Comparison of ENCODE assay signal across 8 cellular contexts in the genomic region with DNA sequence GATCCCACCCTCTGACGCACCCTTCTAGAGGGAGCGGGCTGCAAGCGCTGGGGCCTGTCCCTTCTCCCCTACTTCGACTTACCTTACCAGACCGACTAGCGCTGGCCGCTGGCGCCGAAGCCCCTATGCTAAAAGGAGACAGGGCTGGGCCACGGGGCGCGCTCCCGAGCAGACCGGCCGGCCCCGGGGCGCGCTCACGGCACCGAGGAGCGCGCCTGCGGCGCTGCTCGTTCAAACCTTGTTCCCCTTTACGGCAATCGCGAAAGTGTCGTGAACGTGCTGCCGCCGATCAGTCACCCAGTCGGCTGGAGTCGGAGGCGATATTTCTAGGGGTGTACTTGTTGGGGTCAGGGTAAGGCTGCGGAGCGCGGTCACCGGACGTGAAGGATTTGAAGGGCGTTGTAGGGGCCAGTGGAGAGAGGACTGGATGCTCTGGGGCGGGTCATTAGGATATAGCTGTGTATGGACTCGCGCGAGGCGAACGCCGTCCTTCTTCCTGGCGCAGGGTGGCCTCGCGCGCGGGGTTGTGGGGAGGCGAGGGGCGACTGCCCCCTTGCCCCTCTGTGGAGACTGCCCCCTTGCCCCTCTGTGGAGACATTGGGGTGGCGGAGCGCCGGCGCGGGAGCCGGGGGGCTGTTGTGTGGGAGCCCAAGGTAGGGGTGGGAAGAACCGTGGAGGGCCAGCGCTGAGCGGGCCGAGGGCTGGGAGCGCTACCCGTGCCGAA. TPM values are rescaled to one million over a fixed set of nuclear protein-coding genes. Genes with fewer than 3 reads are reported as not detected.
A peak's percentile ranks its signal among the peaks of the same experiment; 100 is the strongest.
DNase-seq lines count a peak whose midpoint lies in the region; TF ChIP-seq lines count a peak whose summit lies in the region.

TSS of gene CEPT1 (plus strand) at position 268 of the 724 bp plus-strand sequence. CDS start 7,492 bp downstream, outside the sequence.
TSS of gene DRAM2 (minus strand) at position 138 of the 724 bp plus-strand sequence. CDS start 8,539 bp downstream, outside the sequence.

- peaks cover 20% of the 10 kb centered on the region for H3K36me3 ChIP-seq in neutrophil

- H3K4me1 Mint-ChIP-seq in activated naive CD4-positive, alpha-beta T cell treated with anti-CD3 and anti-CD28 coated beads for 36 hours (ENCODE audit: low read depth), result peaks cover 49% of the 10 kb centered on the region

- intact Hi-C loops in activated naive CD4-positive, alpha-beta T cell treated with anti-CD3 and anti-CD28 coated beads for 36 hours (cut with micrococcal nuclease), result loop anchor here (1.0 to 5.0 kb wide), 9 partner anchors 58 to 617 kb away; partner anchors contain the start of genes ATP5PB, DDX20, LRIF1 and WDR77

- DNase-seq in GM04503 (ENCODE audit: low read depth), result peak; percentile 79
- peak; percentile 83 for DNase-seq in HFF-Myc (ENCODE audit: extremely low read depth, low read depth)
- DNase-seq in MV-4-11 (lab: John Stamatoyannopoulos, UW), result peak; percentile 92
- peak; percentile 93 for DNase-seq in SK-N-DZ (ENCODE audit: low spot score)
- peak; percentile 98 for DNase-seq in activated naive CD4-positive, alpha-beta T cell treated with anti-CD3 and anti-CD28 coated beads for 36 hours
- peak; percentile 96 for DNase-seq in germinal center (ENCODE audit: low spot score)

- no peaks in the 10 kb centered on the region for H3K27me3 ChIP-seq in neutrophil

- CTCF ChIA-PET in activated naive CD4-positive, alpha-beta T cell treated with anti-CD3 and anti-CD28 coated beads for 36 hours (lab: Charles Lee), result interaction anchor here (0.8 to 1.5 kb wide), 7 partner anchors 35 to 110 kb away, joined by 3 to 7 read pairs (median 3); no protein-coding TSS in a partner anchor

- peak within 1 kb of the TSS; percentile 94 for H3K4me3 Mint-ChIP-seq in activated naive CD4-positive, alpha-beta T cell treated with anti-CD3 and anti-CD28 coated beads for 36 hours

- H3K4me3 ChIP-seq in HFF-Myc (replicated peaks; ENCODE audit: low read depth, low read length) (peak within 1 kb of the TSS; percentile 95), neutrophil (ENCODE audit: low read depth in 1 of 2, low read length in 1 of 2) (peak within 1 kb of the TSS; percentile 96)

- H3K9me3 ChIP-seq in neutrophil, result no peaks in the 10 kb centered on the region

- H3K27ac ChIP-seq in neutrophil, result peak within 1 kb of the TSS; percentile 89

- H3K27ac Mint-ChIP-seq in activated naive CD4-positive, alpha-beta T cell treated with anti-CD3 and anti-CD28 coated beads for 36 hours, result peak within 1 kb of the TSS; percentile 91

- no peaks in the 10 kb centered on the region for H3K27me3 Mint-ChIP-seq in activated naive CD4-positive, alpha-beta T cell treated with anti-CD3 and anti-CD28 coated beads for 36 hours (ENCODE audit: low read depth)

- peaks cover 24% of the 10 kb centered on the region in 2 experiments for H3K4me1 ChIP-seq in neutrophil (ENCODE audit: control insufficient read depth in 1 of 2, insufficient read depth in 1 of 2, low read depth in 1 of 2, low read length in 1 of 2)

- H3K9me3 Mint-ChIP-seq in activated naive CD4-positive, alpha-beta T cell treated with anti-CD3 and anti-CD28 coated beads for 36 hours, result no peaks in the 10 kb centered on the region

- TF ChIP-seq CTCF in HFF-Myc (IDR thresholded peaks at IDR 0.05; ENCODE audit: low read depth, low read length, missing control alignments) (no peak), neutrophil (IDR thresholded peaks at IDR 0.05) (no peak), subcutaneous adipose tissue (IDR thresholded peaks at IDR 0.05; ENCODE audit: low read depth) (no peak)

- peaks cover 14% of the 10 kb centered on the region for H3K36me3 Mint-ChIP-seq in activated naive CD4-positive, alpha-beta T cell treated with anti-CD3 and anti-CD28 coated beads for 36 hours (ENCODE audit: low read depth)

RNA-seq across cellular contexts. Expression of gene CEPT1, which starts in this region (rescaled TPM):
- polyA plus RNA-seq in SK-N-DZ (2014; cell fraction: cytosol; rRNA removed), result 19.6 and 26.2 TPM in 2 replicates
- 32.7 and 40.8 TPM in 2 replicates for polyA plus RNA-seq in SK-N-DZ (2014; cell fraction: nucleus; rRNA removed)
- total RNA-seq in activated naive CD4-positive, alpha-beta T cell treated with anti-CD3 and anti-CD28 coated beads for 36 hours, result 10 to 100 TPM; 29.0 to 30.3 TPM
- 10 to 100 TPM; 60.5 to 78.0 (median 72.8) TPM for total RNA-seq in subcutaneous adipose tissue

RNA-seq across cellular contexts. Expression of gene DRAM2, which starts in this region (rescaled TPM):
- 52.2 and 55.0 TPM in 2 replicates for polyA plus RNA-seq in SK-N-DZ (2014; cell fraction: cytosol; rRNA removed)
- polyA plus RNA-seq in SK-N-DZ (2014; cell fraction: nucleus; rRNA removed), result 45.8 and 50.4 TPM in 2 replicates
- total RNA-seq in activated naive CD4-positive, alpha-beta T cell treated with anti-CD3 and anti-CD28 coated beads for 36 hours, result 10 to 100 TPM; 27.7 to 31.1 TPM
- 100 to 1,000 TPM in 3 of 4 donors, 10 to 100 TPM in 1; 78.2 to 173 (median 123) TPM for total RNA-seq in subcutaneous adipose tissue

Comparison
In these comparisons a context has a peak if more than half of its experiments do, and no peak if none do; other contexts are left out.
1. Peak in every context shown above with its lines: DNase-seq, H3K4me3 ChIP-seq and H3K27ac ChIP-seq.